In genomic region chr10:77943086-77943901, GRCh38 we compare ENCODE assay signal across 9 cellular contexts. TPM values are rescaled to one million over a fixed set of nuclear protein-coding genes. Genes with fewer than 3 reads are reported as not detected.
A peak's percentile ranks its signal among the peaks of the same experiment; 100 is the strongest.
DNase-seq lines count a peak whose midpoint lies in the region; ATAC-seq, FAIRE-seq and TF ChIP-seq lines count a peak whose summit lies in the region.
"Had no signal": no experiment of that assay in that cellular context is flagged by ENCODE, and none has a peak within 500 bp of the region (broad histone marks: within the 10 kb centered on the region; RNA-seq: fewer than 3 reads in every experiment).

No MANE protein-coding gene starts in this region.

- H4K12ac ChIP-seq in trophoblast cell (ENCODE audit: low read depth, low read length) = no peak overlapping the region

- H3K27ac ChIP-seq in trophoblast cell (ENCODE audit: low read depth, low read length) = peak overlapping the region; percentile 84

- no peak overlapping the region for H2BK120ac ChIP-seq in trophoblast cell (ENCODE audit: insufficient read depth, low read length, poor library complexity)

- no peak overlapping the region for H3K4ac ChIP-seq in trophoblast cell (ENCODE audit: low read depth, low read length)

- H4K91ac ChIP-seq in trophoblast cell (ENCODE audit: low read depth, low read length) = no peak overlapping the region

- no peaks in the 10 kb centered on the region for H3K9me3 ChIP-seq in trophoblast cell (ENCODE audit: insufficient read depth, low read depth, low read length)

- ATAC-seq in HG03159 (IDR thresholded peaks at IDR 0.05; ENCODE audit: unreplicated experiment) = no peak
- no peak for ATAC-seq in HG02798 (IDR thresholded peaks at IDR 0.05; ENCODE audit: poor library complexity, unreplicated experiment)

- H2BK12ac ChIP-seq in trophoblast cell (ENCODE audit: low read length) = no peak overlapping the region

- H3K79me2 ChIP-seq in trophoblast cell (ENCODE audit: control insufficient read depth, insufficient read depth, low read length, poor library complexity) = no peaks in the 10 kb centered on the region

- H2BK5ac ChIP-seq in trophoblast cell (ENCODE audit: low read depth, low read length, poor library complexity) = peak overlapping the region; percentile 28

- H3K4me1 ChIP-seq in trophoblast cell (ENCODE audit: control insufficient read depth in 1 of 2, insufficient read depth in 2 of 2, low read length in 2 of 2) = peaks cover 8 to 9% of the 10 kb centered on the region in 2 experiments

- no peak overlapping the region for H3K18ac ChIP-seq in trophoblast cell (ENCODE audit: low read length)

- H3K4me2 ChIP-seq in trophoblast cell (ENCODE audit: low read length) = peak overlapping the region; percentile 44

- H3K4me3 ChIP-seq in trophoblast cell (ENCODE audit: low read depth, low read length) = no peak overlapping the region

- H3K79me1 ChIP-seq in trophoblast cell (ENCODE audit: low read length) = peaks cover 9% of the 10 kb centered on the region

- H3K36me3 ChIP-seq in trophoblast cell (ENCODE audit: control insufficient read depth in 1 of 2, insufficient read depth in 2 of 2, low read length in 2 of 2) = no peaks in the 10 kb centered on the region

- peak; percentile 64 for DNase-seq in GM04503 (ENCODE audit: low read depth)
- DNase-seq in NCI-H2171 treated with DMSO at 0.1 percent for 48 hours (lab: John Stamatoyannopoulos, UW) = peak; percentile 74
- DNase-seq in fibroblast of gingiva (ENCODE audit: low read depth) = peak; percentile 52
- DNase-seq in trophoblast cell = peak; percentile 93 to 97
- DNase-seq in NCI-H128 (lab: John Stamatoyannopoulos, UW; ENCODE audit: unreplicated experiment) = no peak
- no peak for DNase-seq in D721Med (ENCODE audit: insufficient read length, low spot score)
- DNase-seq: T-helper 1 cell had no signal

- no peak overlapping the region for H3K9ac ChIP-seq in trophoblast cell (ENCODE audit: low read length)

- H2AFZ ChIP-seq in trophoblast cell (ENCODE audit: insufficient read depth, low read length, poor library complexity) = no peak overlapping the region

- TF ChIP-seq CTCF in D721Med (IDR thresholded peaks at IDR 0.05; ENCODE audit: insufficient read depth, missing control alignments) = no peak

- H3K27me3 ChIP-seq in trophoblast cell (ENCODE audit: insufficient read depth, low read length) = no peaks in the 10 kb centered on the region

- no peak overlapping the region for H2AK5ac ChIP-seq in trophoblast cell (ENCODE audit: low read length)

- H4K8ac ChIP-seq in trophoblast cell (ENCODE audit: low read depth, low read length) = no peak overlapping the region

- no CpG with 5 or more reads among the region's 10 CpGs for WGBS in trophoblast cell (ENCODE audit: extremely low coverage, insufficient coverage, insufficient read length)

- no peak overlapping the region for H3K23ac ChIP-seq in trophoblast cell (ENCODE audit: low read length)

- H3K14ac ChIP-seq in trophoblast cell (ENCODE audit: low read length) = no peak overlapping the region

- no peak for FAIRE-seq in D721Med (lab: Jason Lieb, UNC)

RNA-seq across cellular contexts. Expression of gene DLG5, which starts 16.7 kb away (rescaled TPM):
- 82.9 and 86.6 TPM in 2 replicates for polyA plus RNA-seq in trophoblast cell (2013)

Comparison
In these comparisons a context has a peak if more than half of its experiments do, and no peak if none do; other contexts are left out.
1. DNase-seq: peak in GM04503 (single experiment), NCI-H2171 treated with DMSO at 0.1 percent for 48 hours (single experiment), fibroblast of gingiva (single experiment) and trophoblast cell (2 of 2); none in NCI-H128 (single experiment) and D721Med (single experiment).